15 cellular contexts compared by ENCODE assay signal in genomic region chr4:103010827-103011226, GRCh38.
"Had no signal": no experiment of that assay in that cellular context is flagged by ENCODE, and none has a peak within 500 bp of the region (broad histone marks: within the 10 kb centered on the region; RNA-seq: fewer than 3 reads in every experiment).

No MANE protein-coding gene starts in this region.

- H3K4me1 Mint-ChIP-seq: activated naive CD8-positive, alpha-beta T cell treated with anti-CD3 and anti-CD28 coated beads for 36 hours; stimulated activated effector memory CD8-positive, alpha-beta T cell treated with anti-CD3 and anti-CD28 coated beads, Interleukin-12 subunit alpha, Interleukin-12 subunit beta, amount 100 ng/mL, for 72 hours; WTC11 had no signal

- H3K27ac Mint-ChIP-seq: activated CD4-positive, alpha-beta memory T cell treated with anti-CD3 and anti-CD28 coated beads for 36 hours; activated naive CD8-positive, alpha-beta T cell treated with anti-CD3 and anti-CD28 coated beads for 36 hours; stimulated activated effector memory CD8-positive, alpha-beta T cell treated with anti-CD3 and anti-CD28 coated beads, Interleukin-12 subunit alpha, Interleukin-12 subunit beta, amount 100 ng/mL, for 72 hours; WTC11 had no signal

- H3K27me3 ChIP-seq: ovary, right lobe of liver had no signal

- H3K27me3 Mint-ChIP-seq: activated CD4-positive, alpha-beta memory T cell treated with anti-CD3 and anti-CD28 coated beads for 36 hours; activated naive CD8-positive, alpha-beta T cell treated with anti-CD3 and anti-CD28 coated beads for 36 hours; naive thymus-derived CD8-positive, alpha-beta T cell had no signal

- H3K9me3 Mint-ChIP-seq: activated CD4-positive, alpha-beta memory T cell treated with anti-CD3 and anti-CD28 coated beads for 36 hours; activated naive CD8-positive, alpha-beta T cell treated with anti-CD3 and anti-CD28 coated beads for 36 hours; brain; naive thymus-derived CD8-positive, alpha-beta T cell; stimulated activated effector memory CD8-positive, alpha-beta T cell treated with anti-CD3 and anti-CD28 coated beads, Interleukin-12 subunit alpha, Interleukin-12 subunit beta, amount 100 ng/mL, for 72 hours; WTC11 had no signal

- H3K36me3 Mint-ChIP-seq: activated CD4-positive, alpha-beta memory T cell treated with anti-CD3 and anti-CD28 coated beads for 36 hours; activated naive CD8-positive, alpha-beta T cell treated with anti-CD3 and anti-CD28 coated beads for 36 hours; brain; naive thymus-derived CD8-positive, alpha-beta T cell; stimulated activated effector memory CD8-positive, alpha-beta T cell treated with anti-CD3 and anti-CD28 coated beads, Interleukin-12 subunit alpha, Interleukin-12 subunit beta, amount 100 ng/mL, for 72 hours; WTC11 had no signal

- H3K9me3 ChIP-seq: ovary, right lobe of liver had no signal

- DNase-seq: activated CD4-positive, alpha-beta memory T cell treated with anti-CD3 and anti-CD28 coated beads for 36 hours; activated CD4-positive, alpha-beta T cell treated with anti-CD3 and anti-CD28 coated beads for 4 hours; activated naive CD4-positive, alpha-beta T cell; activated naive CD8-positive, alpha-beta T cell treated with anti-CD3 and anti-CD28 coated beads for 36 hours; amygdala; central memory CD4-positive, alpha-beta T cell; foreskin melanocyte; naive thymus-derived CD8-positive, alpha-beta T cell; right lobe of liver; stimulated activated CD4-positive, alpha-beta T cell treated with anti-CD3 and anti-CD28 coated beads, Interleukin-4, amount 100 ng/mL, for 24 hours had no signal

- H3K36me3 ChIP-seq: ovary, right lobe of liver had no signal

- H3K4me3 Mint-ChIP-seq: activated CD4-positive, alpha-beta memory T cell treated with anti-CD3 and anti-CD28 coated beads for 36 hours; activated naive CD8-positive, alpha-beta T cell treated with anti-CD3 and anti-CD28 coated beads for 36 hours; brain; naive thymus-derived CD8-positive, alpha-beta T cell; stimulated activated effector memory CD8-positive, alpha-beta T cell treated with anti-CD3 and anti-CD28 coated beads, Interleukin-12 subunit alpha, Interleukin-12 subunit beta, amount 100 ng/mL, for 72 hours; WTC11 had no signal

- ATAC-seq: naive thymus-derived CD8-positive, alpha-beta T cell had no signal

- H3K4me3 ChIP-seq: ovary, right lobe of liver, SK-N-MC had no signal

- H3K27ac ChIP-seq: right lobe of liver, SK-N-MC had no signal
